In genomic region chr15:47551079-47551478, GRCh38 we compare ENCODE assay signal across 16 cellular contexts.
A peak's percentile ranks its signal among the peaks of the same experiment; 100 is the strongest.
DNase-seq lines count a peak whose midpoint lies in the region; ATAC-seq and TF ChIP-seq lines count a peak whose summit lies in the region.
"Had no signal": no experiment of that assay in that cellular context is flagged by ENCODE, and none has a peak within 500 bp of the region (broad histone marks: within the 10 kb centered on the region; RNA-seq: fewer than 3 reads in every experiment).

No MANE protein-coding gene starts in this region.

- ATAC-seq in PC-3, result peak; percentile 27; the same call in 1 of the 2 replicates
- ATAC-seq: stimulated activated memory B cell treated with anti-CD40 and anti-IgM and Interleukin-4, amounts not matched to agents 10 μg/mL and 1 μg/mL and 100 μg/mL, for 72 hours had no signal

- no peak overlapping the region for H3K4me2 ChIP-seq in PC-3 (ENCODE audit: low read length)

- peak; percentile 51 for TF ChIP-seq CTCF in BE2C (IDR thresholded peaks at IDR 0.05; ENCODE audit: low read depth, low read length)
- 0 out of 2 replicates have a peak, but pooled peaks have one; percentile 4 for TF ChIP-seq CTCF in GM12874 (IDR thresholded peaks at IDR 0.05; ENCODE audit: insufficient read depth, low read depth, low read length)
- TF ChIP-seq CTCF in PC-3 (conservative IDR thresholded peaks at IDR 0.05; ENCODE audit: low read depth, low read length), result peak; percentile 52; the same call in 1 of the 2 replicates
- TF ChIP-seq CTCF in fibroblast of villous mesenchyme (IDR thresholded peaks at IDR 0.05; ENCODE audit: insufficient read depth, low read depth, low read length), result peak; percentile 14

- DNase-seq in BE2C (peak; percentile 30), PC-3 (peak; percentile 20), fibroblast of villous mesenchyme (ENCODE audit: low read depth) (no peak), AG08395 (ENCODE audit: low spot score) (no peak), AML-193 (lab: John Stamatoyannopoulos, UW) (no peak)
- DNase-seq in activated CD4-positive, alpha-beta T cell treated with anti-CD3 and anti-CD28 coated beads, Interleukin-2, amount 50 U/mL, for 1 hour, result no peak
- no peak for DNase-seq in activated naive CD4-positive, alpha-beta T cell treated with anti-CD3 and anti-CD28 coated beads for 36 hours
- DNase-seq: activated CD4-positive, alpha-beta T cell treated with anti-CD3 and anti-CD28 coated beads, Interleukin-2, amount 50 U/mL, for 4 hours; activated T-cell treated with anti-CD3 and anti-CD28 coated beads, Interleukin-2, amount 50 U/mL, for 48 hours; islet precursor cell; midbrain; SHP77 treated with DMSO at 0.1 percent for 48 hours; T1000 had no signal

- H3K4me1 ChIP-seq in BE2C, result no peaks in the 10 kb centered on the region
- H3K4me1 ChIP-seq in PC-3 (ENCODE audit: insufficient read depth, low read length), result no peaks in the 10 kb centered on the region

- H3K36me3 ChIP-seq in BE2C (no peaks in the 10 kb centered on the region), PC-3 (ENCODE audit: low read depth, low read length) (no peaks in the 10 kb centered on the region)

- POLR2A ChIA-PET in PC-3 (lab: Charles Lee; ENCODE audit: unreplicated experiment), result no interaction called here

- CTCF ChIA-PET in PC-3 (lab: Charles Lee), result interaction anchor here (1.0 kb wide), 1 partner anchor 355 kb away, joined by 4 read pairs; no protein-coding TSS in a partner anchor
- CTCF ChIA-PET in activated naive CD4-positive, alpha-beta T cell treated with anti-CD3 and anti-CD28 coated beads for 36 hours (lab: Charles Lee), result interaction anchor here (0.6 kb wide), 1 partner anchor 80 kb away, joined by 5 read pairs; no protein-coding TSS in a partner anchor

- no peak overlapping the region for H3K27ac Mint-ChIP-seq in activated naive CD4-positive, alpha-beta T cell treated with anti-CD3 and anti-CD28 coated beads for 36 hours
- H3K27ac Mint-ChIP-seq: stimulated activated memory B cell treated with anti-CD40 and anti-IgM and Interleukin-4, amounts not matched to agents 10 μg/mL and 1 μg/mL and 100 μg/mL, for 72 hours had no signal

- H2AFZ ChIP-seq in PC-3 (ENCODE audit: low read length), result no peak overlapping the region

- no peak overlapping the region for H3K9ac ChIP-seq in PC-3 (ENCODE audit: low read length)

- no peaks in the 10 kb centered on the region for H3K36me3 Mint-ChIP-seq in activated naive CD4-positive, alpha-beta T cell treated with anti-CD3 and anti-CD28 coated beads for 36 hours (ENCODE audit: low read depth)
- H3K36me3 Mint-ChIP-seq: stimulated activated memory B cell treated with anti-CD40 and anti-IgM and Interleukin-4, amounts not matched to agents 10 μg/mL and 1 μg/mL and 100 μg/mL, for 72 hours had no signal

- BruUV-seq in PC-3 (replicated peaks; lab: Mats Ljungman, UMichigan), result no TSS peak

- H3K27me3 ChIP-seq in BE2C (no peaks in the 10 kb centered on the region), PC-3 (ENCODE audit: low read length) (no peaks in the 10 kb centered on the region)

- H3K9me3 ChIP-seq in BE2C (no peaks in the 10 kb centered on the region), PC-3 (ENCODE audit: low read length) (no peaks in the 10 kb centered on the region)

- H3K4me3 Mint-ChIP-seq in activated naive CD4-positive, alpha-beta T cell treated with anti-CD3 and anti-CD28 coated beads for 36 hours, result no peak overlapping the region
- H3K4me3 Mint-ChIP-seq: central memory CD8-positive, alpha-beta T cell; stimulated activated memory B cell treated with anti-CD40 and anti-IgM and Interleukin-4, amounts not matched to agents 10 μg/mL and 1 μg/mL and 100 μg/mL, for 72 hours had no signal

- no peaks in the 10 kb centered on the region for H3K9me2 ChIP-seq in PC-3 (replicated peaks; ENCODE audit: low read length)

- intact Hi-C loops in PC-3 (cut with micrococcal nuclease), result no loop called here
- intact Hi-C loops in activated naive CD4-positive, alpha-beta T cell treated with anti-CD3 and anti-CD28 coated beads for 36 hours (cut with micrococcal nuclease), result no loop called here

- H3F3A ChIP-seq in PC-3 (ENCODE audit: low read length, unreplicated experiment), result no peaks in the 10 kb centered on the region

- H4K20me1 ChIP-seq in PC-3 (ENCODE audit: low read length), result no peaks in the 10 kb centered on the region

- H3K79me2 ChIP-seq in PC-3 (ENCODE audit: low read length), result no peaks in the 10 kb centered on the region

- H3K4me1 Mint-ChIP-seq in activated naive CD4-positive, alpha-beta T cell treated with anti-CD3 and anti-CD28 coated beads for 36 hours (ENCODE audit: low read depth), result no peaks in the 10 kb centered on the region
- H3K4me1 Mint-ChIP-seq: central memory CD8-positive, alpha-beta T cell; stimulated activated memory B cell treated with anti-CD40 and anti-IgM and Interleukin-4, amounts not matched to agents 10 μg/mL and 1 μg/mL and 100 μg/mL, for 72 hours had no signal

- H3K4me3 ChIP-seq in BE2C (ENCODE audit: low read depth, low read length), result no peak overlapping the region
- no peak overlapping the region for H3K4me3 ChIP-seq in PC-3 (ENCODE audit: low read length)
- no peak overlapping the region for H3K4me3 ChIP-seq in fibroblast of villous mesenchyme (ENCODE audit: low read depth, low read length)

- no peak overlapping the region for H3K27ac ChIP-seq in PC-3 (ENCODE audit: low read length)

- no peaks in the 10 kb centered on the region for H3K9me3 Mint-ChIP-seq in activated naive CD4-positive, alpha-beta T cell treated with anti-CD3 and anti-CD28 coated beads for 36 hours
- H3K9me3 Mint-ChIP-seq: central memory CD8-positive, alpha-beta T cell; stimulated activated memory B cell treated with anti-CD40 and anti-IgM and Interleukin-4, amounts not matched to agents 10 μg/mL and 1 μg/mL and 100 μg/mL, for 72 hours had no signal

- H3K27me3 Mint-ChIP-seq in activated naive CD4-positive, alpha-beta T cell treated with anti-CD3 and anti-CD28 coated beads for 36 hours (ENCODE audit: low read depth), result no peaks in the 10 kb centered on the region
- H3K27me3 Mint-ChIP-seq: central memory CD8-positive, alpha-beta T cell; stimulated activated memory B cell treated with anti-CD40 and anti-IgM and Interleukin-4, amounts not matched to agents 10 μg/mL and 1 μg/mL and 100 μg/mL, for 72 hours had no signal

Comparison
In these comparisons a context has a peak if more than half of its experiments do, and no peak if none do; other contexts are left out.
1. DNase-seq: peak in BE2C (single experiment) and PC-3 (single experiment); none in fibroblast of villous mesenchyme (single experiment), activated CD4-positive, alpha-beta T cell treated with anti-CD3 and anti-CD28 coated beads, Interleukin-2, amount 50 U/mL, for 1 hour (single experiment), activated naive CD4-positive, alpha-beta T cell treated with anti-CD3 and anti-CD28 coated beads for 36 hours (single experiment), AG08395 (single experiment) and AML-193 (0 of 2).
2. Peak in every context shown above with its lines, with median percentiles within 50 percentile points of each other: CTCF ChIP-seq.